Comparison of ENCODE assay signal across 9 cellular contexts in the genomic region with DNA sequence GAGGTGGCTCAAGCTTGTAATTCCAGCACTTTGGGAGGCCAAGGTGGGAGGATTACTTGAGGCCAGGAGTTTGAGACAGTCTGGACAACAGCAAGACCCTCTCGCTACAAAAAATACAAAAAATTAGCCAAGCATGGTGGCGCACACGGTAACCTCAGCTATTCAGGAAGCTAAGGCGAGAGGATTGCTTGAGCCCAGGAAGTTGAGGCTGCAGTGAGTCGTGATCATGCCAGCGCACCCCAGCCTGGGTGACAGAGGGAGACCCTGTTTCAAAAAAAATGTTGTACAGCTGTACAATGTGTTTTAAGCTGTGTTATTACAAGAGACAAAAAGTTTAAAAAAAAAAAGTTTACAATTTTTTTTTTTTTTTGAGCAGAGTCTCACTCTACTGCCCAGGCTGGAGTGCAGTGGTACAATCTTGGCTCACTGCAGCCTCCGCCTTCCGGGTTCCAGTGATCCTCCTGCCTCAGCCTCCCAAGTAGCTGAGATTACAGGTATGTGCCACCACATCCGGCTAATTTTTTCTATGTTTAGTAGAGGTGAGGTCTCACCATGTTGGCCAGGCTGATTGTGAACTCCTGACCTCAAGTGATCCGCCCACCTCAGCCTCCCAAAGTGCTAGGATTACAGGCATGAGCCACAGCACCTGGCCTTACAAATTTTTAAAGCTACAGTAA. TPM values are rescaled to one million over a fixed set of nuclear protein-coding genes. Genes with fewer than 3 reads are reported as not detected.
"Had no signal": no experiment of that assay in that cellular context is flagged by ENCODE, and none has a peak within 500 bp of the region (broad histone marks: within the 10 kb centered on the region; RNA-seq: fewer than 3 reads in every experiment).

No MANE protein-coding gene starts in this region.

RNA-seq across cellular contexts. Expression of gene PRPH, which starts 37.3 kb away (rescaled TPM):
- total RNA-seq: activated CD4-positive, alpha-beta memory T cell treated with anti-CD3 and anti-CD28 coated beads for 36 hours; activated CD4-positive, alpha-beta T cell treated with anti-CD3 and anti-CD28 coated beads for 36 hours; activated CD8-positive, alpha-beta memory T cell treated with anti-CD3 and anti-CD28 coated beads for 36 hours; activated CD8-positive, alpha-beta T cell treated with anti-CD3 and anti-CD28 coated beads, Interleukin-2, amount 10 ng/mL, durations not matched to agents 7 days and 5 days; activated naive CD4-positive, alpha-beta T cell treated with anti-CD3 and anti-CD28 coated beads for 36 hours; activated naive CD8-positive, alpha-beta T cell treated with anti-CD3 and anti-CD28 coated beads for 36 hours; activated T-helper 1 cell treated with anti-CD3 and anti-CD28 coated beads, Interleukin-12 subunit alpha, Interleukin-12 subunit beta, Interleukin-2, Interleukin-4 antibody, amounts not matched to agents 30 ng/mL and 10 ng/mL and 1 ng/mL, durations not matched to agents 14 hours and 24 hours and 36 hours; activated T-helper 2 cell treated with anti-CD3 and anti-CD28 coated beads, Interferon-gamma antibody, Interleukin-2, Interleukin-4, amounts not matched to agents 10 μg/mL and 5 μg/mL and 100 μg/mL, durations not matched to agents 14 hours and 24 hours and 36 hours; epithelial cell of proximal tubule had no signal
